6 cellular contexts compared by ENCODE assay signal in the genomic region with DNA sequence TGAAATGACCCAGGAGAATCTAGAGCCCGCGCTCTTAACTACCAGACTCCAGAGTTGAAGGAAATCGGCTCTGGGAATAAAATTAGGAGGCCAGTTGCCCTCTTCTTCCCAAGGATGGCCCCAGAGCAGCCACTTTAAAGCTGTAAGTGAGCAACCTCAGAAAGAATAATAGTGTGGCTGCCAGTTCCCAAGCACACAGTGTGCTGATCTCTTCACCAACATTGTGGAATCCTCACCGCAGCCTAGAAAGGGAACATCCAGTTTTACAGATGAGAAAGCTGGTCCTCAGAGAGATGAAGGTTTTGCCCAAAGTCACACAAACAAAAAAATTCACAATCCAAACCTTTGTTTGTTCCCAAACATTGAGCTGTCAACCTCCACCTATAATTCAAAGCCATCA.
"Had no signal": no experiment of that assay in that cellular context is flagged by ENCODE, and none has a peak within 500 bp of the region (broad histone marks: within the 10 kb centered on the region; RNA-seq: fewer than 3 reads in every experiment).

No MANE protein-coding gene starts in this region.

- DNase-seq: IMR-90, KBM-7, KG1 had no signal

- H3K27ac ChIP-seq: HL-60 had no signal

- H3K4me3 ChIP-seq: K562 had no signal

- ATAC-seq: HepG2, K562 had no signal
